Comparison of ENCODE assay signal across 23 cellular contexts in the genomic region with DNA sequence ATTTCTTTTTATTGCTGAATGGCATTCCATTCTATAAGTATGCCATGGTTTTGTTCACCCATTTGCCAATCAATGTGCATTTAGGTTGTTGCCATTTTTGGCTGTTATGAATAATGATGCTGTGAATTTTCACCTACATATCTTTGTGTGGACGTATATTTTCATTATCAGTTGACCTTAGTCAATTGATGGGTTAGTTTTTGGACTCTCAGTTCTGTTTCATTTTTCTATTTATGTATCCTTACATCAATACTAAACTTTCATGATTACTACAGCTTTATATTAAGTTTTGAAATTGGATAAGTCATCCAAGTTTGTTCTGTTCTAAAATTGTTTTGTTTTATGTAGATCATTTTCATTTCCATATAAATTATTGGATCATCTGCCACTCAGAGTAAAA.
DNase-seq lines count a peak whose midpoint lies in the region; ATAC-seq, FAIRE-seq and TF ChIP-seq lines count a peak whose summit lies in the region.
"Had no signal": no experiment of that assay in that cellular context is flagged by ENCODE, and none has a peak within 500 bp of the region (broad histone marks: within the 10 kb centered on the region; RNA-seq: fewer than 3 reads in every experiment).

No MANE protein-coding gene starts in this region.

- H2AFZ ChIP-seq in GM12878 (ENCODE audit: control insufficient read depth, low read depth, low read length), result no peak overlapping the region

- no peak overlapping the region for H3K27ac ChIP-seq in GM12878 (ENCODE audit: control insufficient read depth, insufficient read depth)
- H3K27ac ChIP-seq: 22Rv1; A549; BLaER1 treated with 17β-estradiol and CSF1 and Interleukin-3, amounts not matched to agents 10 nM and 100 nM; C4-2B had no signal

- no peaks in the 10 kb centered on the region; the same call in 2 of the 3 replicates for H3K9me3 ChIP-seq in GM12878 (replicated peaks; ENCODE audit: control insufficient read depth, insufficient read depth, low read length)
- H3K9me3 ChIP-seq: A549; BLaER1 treated with 17β-estradiol and CSF1 and Interleukin-3, amounts not matched to agents 10 nM and 100 nM; Caco-2 had no signal

- no peaks in the 10 kb centered on the region for H3K79me2 ChIP-seq in GM12878 (ENCODE audit: control insufficient read depth, insufficient read depth, low read length)

- 0 out of 2 replicates have a peak overlapping the region, but pooled peaks have one; percentile 8 for H3K4me3 ChIP-seq in GM12878
- H3K4me3 ChIP-seq: A549; BLaER1 treated with 17β-estradiol and CSF1 and Interleukin-3, amounts not matched to agents 10 nM and 100 nM had no signal

- H4K20me1 ChIP-seq in GM12878 (ENCODE audit: control insufficient read depth, insufficient read depth), result no peaks in the 10 kb centered on the region
- H4K20me1 ChIP-seq: BLaER1 treated with 17β-estradiol and CSF1 and Interleukin-3, amounts not matched to agents 10 nM and 100 nM had no signal

- CTCF ChIA-PET in GM12878 (lab: Yijun Ruan, JAX), result interaction anchor here (2.0 kb wide), 1 partner anchor 25 kb away, joined by 4 read pairs; no protein-coding TSS in a partner anchor

- BruUV-seq in GM12878 (replicated peaks; lab: Mats Ljungman, UMichigan), result no TSS peak

- intact Hi-C loops in GM12878 (cut with micrococcal nuclease; ENCODE audit: unreplicated experiment), result no loop called here

- H3K4me1 ChIP-seq in GM12878 (ENCODE audit: control insufficient read depth, insufficient read depth, low read length), result no peaks in the 10 kb centered on the region; the same call in 1 of the 2 replicates
- H3K4me1 ChIP-seq: A549; BLaER1 treated with 17β-estradiol and CSF1 and Interleukin-3, amounts not matched to agents 10 nM and 100 nM; Caco-2 had no signal

- SMC1A ChIA-PET in GM12878 (lab: Charles Lee; ENCODE audit: uncharacterized antibody, unreplicated experiment), result interaction anchor here (1.3 to 2.9 kb wide), 2 partner anchors 13 to 23 kb away, joined by 3 to 8 read pairs; no protein-coding TSS in a partner anchor

- no peaks in the 10 kb centered on the region for H3K36me3 ChIP-seq in GM12878 (ENCODE audit: control insufficient read depth in 2 of 2, insufficient read depth in 2 of 2, low read length in 1 of 2)
- H3K36me3 ChIP-seq: BLaER1 treated with 17β-estradiol and CSF1 and Interleukin-3, amounts not matched to agents 10 nM and 100 nM had no signal

- WGBS in GM12878 (ENCODE audit: insufficient coverage, insufficient replicate concordance, low lambda C conversion rate, missing lambda C conversion rate), result 32% methylated on average over 1 of the region's 1 CpG

- TF ChIP-seq RAD21 in GM12878 (IDR thresholded peaks at IDR 0.05; ENCODE audit: insufficient read depth, low read depth, low read length), result no peak

- TF ChIP-seq POLR2A in GM12878 (IDR thresholded peaks at IDR 0.05; ENCODE audit: low read depth, low read length), result no peak

- TF ChIP-seq EP300 in GM12878 (IDR thresholded peaks at IDR 0.05; ENCODE audit: borderline replicate concordance in 1 of 2, control insufficient read depth in 1 of 2, low read depth in 2 of 2, low read length in 2 of 2), result no peak

- DNase-seq in GM10266 (ENCODE audit: extremely low spot score) (peak; percentile 8), GM13977 (ENCODE audit: low spot score) (peak; percentile 17), GM12878 (ENCODE audit: low read depth, low spot score) (no peak), COLO829 (ENCODE audit: low spot score) (no peak), GM20000 (ENCODE audit: low spot score) (no peak)
- DNase-seq: AML-193; Caco-2; CD4-positive, alpha-beta memory T cell; CD8-positive, alpha-beta memory T cell; DMS 273 treated with DMSO at 0.1 percent for 48 hours; DMS153; DMS53; DMS79; DND-41; EL; GDM1 had no signal

- H3K9ac ChIP-seq in GM12878 (ENCODE audit: control insufficient read depth, insufficient read depth, low read length), result no peak overlapping the region
- H3K9ac ChIP-seq: BLaER1 treated with 17β-estradiol and CSF1 and Interleukin-3, amounts not matched to agents 10 nM and 100 nM had no signal

- RAD21 ChIA-PET in GM12878 (lab: Charles Lee; ENCODE audit: unreplicated experiment), result interaction anchor here (0.8 to 1.5 kb wide), 2 partner anchors 16 to 66 kb away, joined by 3 to 5 read pairs; no protein-coding TSS in a partner anchor

- TF ChIP-seq CTCF in GM10266 (IDR thresholded peaks at IDR 0.05; ENCODE audit: control insufficient read depth, insufficient read depth, low read depth, missing control alignments) (no peak), GM13977 (IDR thresholded peaks at IDR 0.05; ENCODE audit: extremely low read depth, insufficient read depth, missing control alignments) (no peak), GM12878 (IDR thresholded peaks at IDR 0.05 in 2 of 3, conservative IDR thresholded peaks at IDR 0.05 in 1 of 3; ENCODE audit: control insufficient read depth in 2 of 3, extremely low read depth in 1 of 3, insufficient read depth in 1 of 3, low read depth in 3 of 3, low read length in 3 of 3) (no peak), GM20000 (IDR thresholded peaks at IDR 0.05; ENCODE audit: extremely low read depth, missing control alignments) (no peak)

- ATAC-seq in HG02885 (IDR thresholded peaks at IDR 0.05; ENCODE audit: poor library complexity, unreplicated experiment) (peak; percentile 55), GM12878 (peak; percentile 74), HG03354 (IDR thresholded peaks at IDR 0.05; ENCODE audit: poor library complexity, severe bottlenecking, unreplicated experiment) (no peak)
- ATAC-seq: A549 had no signal

- no peak overlapping the region for H3K4me2 ChIP-seq in GM12878 (ENCODE audit: control insufficient read depth, insufficient read depth)
- H3K4me2 ChIP-seq: A549; BLaER1 treated with 17β-estradiol and CSF1 and Interleukin-3, amounts not matched to agents 10 nM and 100 nM had no signal

- no peaks in the 10 kb centered on the region for H3K27me3 ChIP-seq in GM12878 (replicated peaks in 1 of 2; ENCODE audit: control insufficient read depth in 2 of 2, insufficient read depth in 2 of 2, low read length in 1 of 2)
- H3K27me3 ChIP-seq: BLaER1 treated with 17β-estradiol and CSF1 and Interleukin-3, amounts not matched to agents 10 nM and 100 nM had no signal

- POLR2A ChIA-PET in GM12878 (lab: Charles Lee), result no interaction called here

- no peak for FAIRE-seq in GM12878 (lab: Jason Lieb, UNC)
- FAIRE-seq: A549, GM18507 had no signal

- in situ Hi-C loops in GM13977 (cut with MboI; ENCODE audit: low pct_unique_long_range_greater_than_20kb, low sequenced_read_pairs, unreplicated experiment), result no loop called here
- in situ Hi-C loops in GM12878 (cut with MboI), result no loop called here

TF ChIP-seq in GM12878, 131 proteins besides CTCF, POLR2A, EP300 and RAD21 (continues in another document):
- TF ChIP-seq TCF7 (IDR thresholded peaks at IDR 0.05; ENCODE audit: borderline replicate concordance) (no peak), BRCA1 (IDR thresholded peaks at IDR 0.05; ENCODE audit: low read depth, low read length) (no peak), ZNF622 (IDR thresholded peaks at IDR 0.05) (no peak), CBX3 (IDR thresholded peaks at IDR 0.05; ENCODE audit: borderline replicate concordance, low read depth) (no peak), KDM1A (IDR thresholded peaks at IDR 0.05; ENCODE audit: borderline replicate concordance) (no peak), STAT3 (IDR thresholded peaks at IDR 0.05; ENCODE audit: low read depth, low read length) (no peak), EZH2 (IDR thresholded peaks at IDR 0.05; ENCODE audit: borderline replicate concordance, control insufficient read depth, low read depth, low read length) (no peak), NFIC (IDR thresholded peaks at IDR 0.05; ENCODE audit: low read depth, low read length) (peak; percentile 74), CHD2 (IDR thresholded peaks at IDR 0.05; ENCODE audit: borderline replicate concordance, low read depth, low read length) (no peak), GABPA (IDR thresholded peaks at IDR 0.05; ENCODE audit: low read depth) (0 out of 2 replicates have a peak, but pooled peaks have one; percentile 17)
- TF ChIP-seq, protein P1, sequence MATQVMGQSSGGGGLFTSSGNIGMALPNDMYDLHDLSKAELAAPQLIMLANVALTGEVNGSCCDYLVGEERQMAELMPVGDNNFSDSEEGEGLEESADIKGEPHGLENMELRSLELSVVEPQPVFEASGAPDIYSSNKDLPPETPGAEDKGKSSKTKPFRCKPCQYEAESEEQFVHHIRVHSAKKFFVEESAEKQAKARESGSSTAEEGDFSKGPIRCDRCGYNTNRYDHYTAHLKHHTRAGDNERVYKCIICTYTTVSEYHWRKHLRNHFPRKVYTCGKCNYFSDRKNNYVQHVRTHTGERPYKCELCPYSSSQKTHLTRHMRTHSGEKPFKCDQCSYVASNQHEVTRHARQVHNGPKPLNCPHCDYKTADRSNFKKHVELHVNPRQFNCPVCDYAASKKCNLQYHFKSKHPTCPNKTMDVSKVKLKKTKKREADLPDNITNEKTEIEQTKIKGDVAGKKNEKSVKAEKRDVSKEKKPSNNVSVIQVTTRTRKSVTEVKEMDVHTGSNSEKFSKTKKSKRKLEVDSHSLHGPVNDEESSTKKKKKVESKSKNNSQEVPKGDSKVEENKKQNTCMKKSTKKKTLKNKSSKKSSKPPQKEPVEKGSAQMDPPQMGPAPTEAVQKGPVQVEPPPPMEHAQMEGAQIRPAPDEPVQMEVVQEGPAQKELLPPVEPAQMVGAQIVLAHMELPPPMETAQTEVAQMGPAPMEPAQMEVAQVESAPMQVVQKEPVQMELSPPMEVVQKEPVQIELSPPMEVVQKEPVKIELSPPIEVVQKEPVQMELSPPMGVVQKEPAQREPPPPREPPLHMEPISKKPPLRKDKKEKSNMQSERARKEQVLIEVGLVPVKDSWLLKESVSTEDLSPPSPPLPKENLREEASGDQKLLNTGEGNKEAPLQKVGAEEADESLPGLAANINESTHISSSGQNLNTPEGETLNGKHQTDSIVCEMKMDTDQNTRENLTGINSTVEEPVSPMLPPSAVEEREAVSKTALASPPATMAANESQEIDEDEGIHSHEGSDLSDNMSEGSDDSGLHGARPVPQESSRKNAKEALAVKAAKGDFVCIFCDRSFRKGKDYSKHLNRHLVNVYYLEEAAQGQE (IDR thresholded peaks at IDR 0.05; ENCODE audit: low read depth, low read length), result no peak

Comparison
In these comparisons a context has a peak if more than half of its experiments do, and no peak if none do; other contexts are left out.
1. DNase-seq: peak in GM10266 (single experiment) and GM13977 (single experiment); none in GM12878 (single experiment), COLO829 (single experiment) and GM20000 (single experiment).